In the genomic region with DNA sequence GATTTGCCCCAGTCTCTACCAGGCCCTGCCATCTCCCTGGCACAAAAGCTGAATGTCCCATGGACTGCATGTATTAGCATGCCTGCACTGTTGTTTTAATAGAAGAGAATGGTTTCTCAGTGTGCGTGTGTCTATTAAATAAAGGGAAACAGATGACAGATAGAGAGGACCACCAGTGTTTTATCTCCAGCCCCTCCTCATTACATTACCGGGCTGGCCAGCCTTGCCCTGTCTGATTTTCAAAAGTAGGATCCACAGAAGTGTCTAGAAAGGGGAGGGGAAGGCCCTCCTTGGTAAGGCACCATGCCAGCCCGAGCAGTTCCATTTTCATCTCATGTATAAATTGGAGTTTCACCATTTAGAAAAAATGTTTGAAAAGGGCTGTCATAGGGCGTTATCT, we compare ENCODE assay signal across 22 cellular contexts.
A peak's percentile ranks its signal among the peaks of the same experiment; 100 is the strongest.
DNase-seq lines count a peak whose midpoint lies in the region; ATAC-seq and TF ChIP-seq lines count a peak whose summit lies in the region.
"Had no signal": no experiment of that assay in that cellular context is flagged by ENCODE, and none has a peak within 500 bp of the region (broad histone marks: within the 10 kb centered on the region; RNA-seq: fewer than 3 reads in every experiment).

No MANE protein-coding gene starts in this region.

- H3K27ac ChIP-seq in gastroesophageal sphincter (peak overlapping the region in 3 of 4 donors; percentile 20 to 82 (median 39)), SJCRH30 (no peak overlapping the region), ovary (no peak overlapping the region)
- H3K27ac ChIP-seq: BLaER1 treated with 17β-estradiol and CSF1 and Interleukin-3, amounts not matched to agents 10 nM and 100 nM; GM23248 had no signal

- H3K27me3 Mint-ChIP-seq in T-helper 2 cell treated with Interferon-gamma antibody and Interleukin-4, amounts not matched to agents 5 μg/mL and 100 μg/mL, for 36 hours (ENCODE audit: low read depth), result no peaks in the 10 kb centered on the region
- no peaks in the 10 kb centered on the region for H3K27me3 Mint-ChIP-seq in activated T-cell treated with anti-CD3 and anti-CD28 coated beads, Interleukin-2, amount 50 U/mL, for 72 hours (ENCODE audit: low read depth)
- no peaks in the 10 kb centered on the region for H3K27me3 Mint-ChIP-seq in activated T-cell treated with anti-CD3 and anti-CD28 coated beads, Interleukin-2, amount 50 U/mL, for 4 hours (ENCODE audit: low read depth)
- H3K27me3 Mint-ChIP-seq in activated T-helper 17 cell treated with anti-CD3 and anti-CD28 coated beads, Interleukin-2, amount 50 U/mL, for 72 hours, result no peaks in the 10 kb centered on the region
- H3K27me3 Mint-ChIP-seq: CD4-positive, alpha-beta memory T cell had no signal

- H3K36me3 ChIP-seq in gastroesophageal sphincter (no peaks in the 10 kb centered on the region), SJCRH30 (no peaks in the 10 kb centered on the region), ovary (no peaks in the 10 kb centered on the region)
- H3K36me3 ChIP-seq: MG63 had no signal

- no peaks in the 10 kb centered on the region for H3K27me3 ChIP-seq in gastroesophageal sphincter
- no peaks in the 10 kb centered on the region for H3K27me3 ChIP-seq in SJCRH30
- no peaks in the 10 kb centered on the region for H3K27me3 ChIP-seq in ovary
- H3K27me3 ChIP-seq: BLaER1 treated with 17β-estradiol and CSF1 and Interleukin-3, amounts not matched to agents 10 nM and 100 nM; MG63 had no signal

- TF ChIP-seq CTCF in gastroesophageal sphincter (IDR thresholded peaks at IDR 0.05) (no peak), ovary (IDR thresholded peaks at IDR 0.05) (no peak)

- peaks cover 71% of the 10 kb centered on the region for H3K4me1 Mint-ChIP-seq in T-helper 2 cell treated with Interferon-gamma antibody and Interleukin-4, amounts not matched to agents 5 μg/mL and 100 μg/mL, for 36 hours (ENCODE audit: low read depth)
- peaks cover 90% of the 10 kb centered on the region for H3K4me1 Mint-ChIP-seq in activated T-cell treated with anti-CD3 and anti-CD28 coated beads, Interleukin-2, amount 50 U/mL, for 72 hours (ENCODE audit: low read depth)
- H3K4me1 Mint-ChIP-seq in activated T-cell treated with anti-CD3 and anti-CD28 coated beads, Interleukin-2, amount 50 U/mL, for 4 hours (ENCODE audit: low read depth), result peaks cover 25% of the 10 kb centered on the region
- peaks cover 23% of the 10 kb centered on the region for H3K4me1 Mint-ChIP-seq in activated T-helper 17 cell treated with anti-CD3 and anti-CD28 coated beads, Interleukin-2, amount 50 U/mL, for 72 hours

- H3K4me3 ChIP-seq in gastroesophageal sphincter, result no peak overlapping the region
- no peak overlapping the region for H3K4me3 ChIP-seq in SJCRH30
- no peak overlapping the region for H3K4me3 ChIP-seq in ovary
- H3K4me3 ChIP-seq: BLaER1 treated with 17β-estradiol and CSF1 and Interleukin-3, amounts not matched to agents 10 nM and 100 nM; GM23248; MG63 had no signal

- TF ChIP-seq EP300 in gastroesophageal sphincter (IDR thresholded peaks at IDR 0.05) (no peak), ovary (IDR thresholded peaks at IDR 0.05) (no peak)

- peak overlapping the region; percentile 50 for H3K27ac Mint-ChIP-seq in T-helper 2 cell treated with Interferon-gamma antibody and Interleukin-4, amounts not matched to agents 5 μg/mL and 100 μg/mL, for 36 hours
- H3K27ac Mint-ChIP-seq in activated T-cell treated with anti-CD3 and anti-CD28 coated beads, Interleukin-2, amount 50 U/mL, for 72 hours, result peak overlapping the region; percentile 99
- peak overlapping the region; percentile 92 for H3K27ac Mint-ChIP-seq in activated T-helper 17 cell treated with anti-CD3 and anti-CD28 coated beads, Interleukin-2, amount 50 U/mL, for 72 hours
- H3K27ac Mint-ChIP-seq: HFFc6 had no signal

- intact Hi-C loops in ovary (cut with DNase I), result no loop called here

- no peaks in the 10 kb centered on the region for H3K9me3 ChIP-seq in gastroesophageal sphincter
- H3K9me3 ChIP-seq in SJCRH30 (replicated peaks), result no peaks in the 10 kb centered on the region
- H3K9me3 ChIP-seq in ovary, result no peaks in the 10 kb centered on the region
- H3K9me3 ChIP-seq: Caco-2 had no signal

- H3K36me3 Mint-ChIP-seq in T-helper 2 cell treated with Interferon-gamma antibody and Interleukin-4, amounts not matched to agents 5 μg/mL and 100 μg/mL, for 36 hours (ENCODE audit: low read depth), result peaks cover 21% of the 10 kb centered on the region
- peaks cover 4 to 14% of the 10 kb centered on the region in 2 donors for H3K36me3 Mint-ChIP-seq in activated T-cell treated with anti-CD3 and anti-CD28 coated beads, Interleukin-2, amount 50 U/mL, for 72 hours (ENCODE audit: insufficient read depth in 2 of 2)
- peaks cover 9% of the 10 kb centered on the region for H3K36me3 Mint-ChIP-seq in activated T-cell treated with anti-CD3 and anti-CD28 coated beads, Interleukin-2, amount 50 U/mL, for 4 hours (ENCODE audit: insufficient read depth)
- peaks cover 8% of the 10 kb centered on the region for H3K36me3 Mint-ChIP-seq in activated T-helper 17 cell treated with anti-CD3 and anti-CD28 coated beads, Interleukin-2, amount 50 U/mL, for 72 hours (ENCODE audit: low read depth)

- ATAC-seq in activated T-cell treated with anti-CD3 and anti-CD28 coated beads, Interleukin-2, amount 50 U/mL, for 72 hours (replicated peaks in 1 of 2), result no peak
- ATAC-seq in activated T-cell treated with anti-CD3 and anti-CD28 coated beads, Interleukin-2, amount 50 U/mL, for 4 hours, result no peak
- ATAC-seq in activated T-helper 17 cell treated with anti-CD3 and anti-CD28 coated beads, Interleukin-2, amount 50 U/mL, for 72 hours (replicated peaks), result no peak
- no peak for ATAC-seq in gastroesophageal sphincter

- 30 to 33% methylated on average over 3 to 4 of the region's 4 CpGs for WGBS in gastroesophageal sphincter (ENCODE audit: low coverage in 1 of 2), 2 donors
- WGBS in ovary, 3 donors, result 78 to 88% (median 83%) methylated on average over 4 of the region's 4 CpGs

- TF ChIP-seq POLR2A in gastroesophageal sphincter (IDR thresholded peaks at IDR 0.05), result no peak
- TF ChIP-seq POLR2A in ovary (IDR thresholded peaks at IDR 0.05), result no peak

- H3K4me1 ChIP-seq in gastroesophageal sphincter (peaks cover 0 to 74% (median 16%) of the 10 kb centered on the region in 3 donors), SJCRH30 (no peaks in the 10 kb centered on the region), ovary (ENCODE audit: insufficient read depth) (peaks cover 10% of the 10 kb centered on the region)
- H3K4me1 ChIP-seq: Caco-2 had no signal

- H3K4me3 Mint-ChIP-seq in T-helper 2 cell treated with Interferon-gamma antibody and Interleukin-4, amounts not matched to agents 5 μg/mL and 100 μg/mL, for 36 hours, result no peak overlapping the region
- H3K4me3 Mint-ChIP-seq in activated T-cell treated with anti-CD3 and anti-CD28 coated beads, Interleukin-2, amount 50 U/mL, for 72 hours, result peak overlapping the region in 1 of 2 donors; percentile 20
- no peak overlapping the region for H3K4me3 Mint-ChIP-seq in activated T-cell treated with anti-CD3 and anti-CD28 coated beads, Interleukin-2, amount 50 U/mL, for 4 hours
- H3K4me3 Mint-ChIP-seq in activated T-helper 17 cell treated with anti-CD3 and anti-CD28 coated beads, Interleukin-2, amount 50 U/mL, for 72 hours, result peak overlapping the region; percentile 67
- H3K4me3 Mint-ChIP-seq: CD4-positive, alpha-beta memory T cell; H9; HFFc6 had no signal

- DNase-seq in T-helper 2 cell treated with Interferon-gamma antibody and Interleukin-4, amounts not matched to agents 5 μg/mL and 100 μg/mL, for 36 hours (ENCODE audit: low spot score), result no peak
- DNase-seq in T-helper 2 cell, result no peak
- no peak for DNase-seq in activated T-cell treated with anti-CD3 and anti-CD28 coated beads, Interleukin-2, amount 50 U/mL, for 72 hours
- DNase-seq in activated T-cell treated with anti-CD3 and anti-CD28 coated beads, Interleukin-2, amount 50 U/mL, for 4 hours, result no peak
- DNase-seq in SJCRH30, result no peak
- no peak for DNase-seq in ovary
- DNase-seq: 8988T; Caco-2; CD4-positive, alpha-beta memory T cell; DMS 273 treated with DMSO at 0.1 percent for 48 hours; GM23248; H9; HFFc6; MG63; NCI-H1417; NCI-H1694 treated with DMSO at 0.1 percent for 48 hours; NCI-H2081 treated with DMSO at 0.1 percent for 48 hours; NCI-H2171 treated with DMSO at 0.1 percent for 48 hours; NCI-H526 had no signal

- H3K9me3 Mint-ChIP-seq in T-helper 2 cell treated with Interferon-gamma antibody and Interleukin-4, amounts not matched to agents 5 μg/mL and 100 μg/mL, for 36 hours, result peaks cover 10% of the 10 kb centered on the region
- H3K9me3 Mint-ChIP-seq in activated T-cell treated with anti-CD3 and anti-CD28 coated beads, Interleukin-2, amount 50 U/mL, for 72 hours, result no peaks in the 10 kb centered on the region
- H3K9me3 Mint-ChIP-seq in activated T-cell treated with anti-CD3 and anti-CD28 coated beads, Interleukin-2, amount 50 U/mL, for 4 hours, result peaks cover 3% of the 10 kb centered on the region
- H3K9me3 Mint-ChIP-seq in activated T-helper 17 cell treated with anti-CD3 and anti-CD28 coated beads, Interleukin-2, amount 50 U/mL, for 72 hours, result no peaks in the 10 kb centered on the region
- H3K9me3 Mint-ChIP-seq: CD4-positive, alpha-beta memory T cell; H9 had no signal

Comparison
In these comparisons a context has a peak if more than half of its experiments do, and no peak if none do; other contexts are left out.
1. H3K27ac ChIP-seq: peak in gastroesophageal sphincter (3 of 4); none in SJCRH30 (single experiment) and ovary (0 of 2).
2. Peak in every context shown above with its lines, with median percentiles within 50 percentile points of each other: H3K27ac Mint-ChIP-seq.